8 cellular contexts compared by ENCODE assay signal in the genomic region with DNA sequence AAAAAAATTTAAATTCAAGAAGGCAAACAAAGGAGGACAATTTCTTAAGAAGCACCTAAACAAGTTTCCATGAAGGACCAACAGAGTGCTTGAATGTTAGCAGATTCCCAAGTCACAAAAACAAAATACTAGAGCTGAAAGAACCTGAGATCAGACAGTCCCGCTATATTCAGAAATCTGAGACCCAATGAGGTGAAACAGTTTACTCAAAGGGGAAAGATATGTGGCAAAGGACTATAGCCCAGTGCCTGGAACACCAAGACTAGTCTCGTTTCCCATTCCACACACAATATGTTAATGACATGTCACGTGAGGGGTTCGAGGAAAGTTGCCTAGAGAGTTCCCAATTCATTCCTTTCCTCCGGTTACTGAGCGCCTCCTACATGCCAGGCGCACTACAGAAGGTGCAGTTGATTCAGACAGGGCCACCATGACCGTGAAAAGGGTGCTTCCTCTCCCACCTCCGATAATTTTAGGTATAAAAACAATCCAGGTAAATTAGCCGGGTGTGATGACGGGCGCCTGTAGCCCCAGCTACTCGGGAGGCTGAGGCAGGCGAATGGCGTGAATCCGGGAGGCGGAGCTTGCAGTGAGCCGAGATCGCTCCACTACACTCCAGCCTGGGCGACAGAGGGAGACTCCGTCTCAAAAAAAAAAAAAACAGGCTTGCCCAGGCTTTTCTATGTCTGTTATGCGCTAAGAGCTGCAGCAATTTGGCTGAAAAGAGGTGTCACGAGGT. TPM values are rescaled to one million over a fixed set of nuclear protein-coding genes. Genes with fewer than 3 reads are reported as not detected.
A peak's percentile ranks its signal among the peaks of the same experiment; 100 is the strongest.
DNase-seq lines count a peak whose midpoint lies in the region; ATAC-seq and TF ChIP-seq lines count a peak whose summit lies in the region.

No MANE protein-coding gene starts in this region.

- H3K9me3 Mint-ChIP-seq in activated CD4-positive, alpha-beta T cell treated with anti-CD3 and anti-CD28 coated beads for 36 hours (ENCODE audit: low read depth): no peaks in the 10 kb centered on the region

- H3K27ac Mint-ChIP-seq in activated CD4-positive, alpha-beta T cell treated with anti-CD3 and anti-CD28 coated beads for 36 hours: peak overlapping the region; percentile 94

- TF ChIP-seq CTCF in AG09319 (IDR thresholded peaks at IDR 0.05; ENCODE audit: low read depth, low read length): peak; percentile 57

- ATAC-seq in GM18873 (IDR thresholded peaks at IDR 0.05; ENCODE audit: low FRiP score, unreplicated experiment): peak; percentile 20
- ATAC-seq in HG03175 (IDR thresholded peaks at IDR 0.05; ENCODE audit: unreplicated experiment): peak; percentile 39
- peak; percentile 67 for ATAC-seq in activated CD4-positive, alpha-beta T cell treated with anti-CD3 and anti-CD28 coated beads for 36 hours
- ATAC-seq in left lobe of liver: peak; percentile 76

- intact Hi-C loops in activated CD4-positive, alpha-beta T cell treated with anti-CD3 and anti-CD28 coated beads for 36 hours (cut with DNase I, micrococcal nuclease): loop anchor here (1.0 to 5.0 kb wide), 8 partner anchors 40 to 1792 kb away; partner anchors contain the start of genes PRKCE (in 2 of the 2), CAMKMT (in 1 of the 2), MSH2 (in 1 of the 2) and PPM1B (in 1 of the 2)

- DNase-seq in AG09319 (ENCODE audit: extremely low read depth, low read depth) (peak; percentile 22), NCI-H2227 (lab: John Stamatoyannopoulos, UW; ENCODE audit: unreplicated experiment) (peak; percentile 76), dedifferentiated amniotic fluid mesenchymal stem cell (ENCODE audit: extremely low spot score) (peak; percentile 77), left lobe of liver (ENCODE audit: low spot score) (peak; percentile 65)
- DNase-seq in activated CD4-positive, alpha-beta T cell treated with anti-CD3 and anti-CD28 coated beads for 36 hours: peak; percentile 60
- peak; percentile 17 to 23 for DNase-seq in stimulated activated CD4-positive, alpha-beta T cell treated with anti-CD3 and anti-CD28 coated beads, Interleukin-2, amount 100 ng/mL, for 48 hours

- H3K36me3 Mint-ChIP-seq in activated CD4-positive, alpha-beta T cell treated with anti-CD3 and anti-CD28 coated beads for 36 hours (ENCODE audit: low read depth): no peaks in the 10 kb centered on the region

- no peaks in the 10 kb centered on the region for H3K27me3 Mint-ChIP-seq in activated CD4-positive, alpha-beta T cell treated with anti-CD3 and anti-CD28 coated beads for 36 hours

- H3K4me3 Mint-ChIP-seq in activated CD4-positive, alpha-beta T cell treated with anti-CD3 and anti-CD28 coated beads for 36 hours: peak overlapping the region; percentile 93

- peaks cover 19% of the 10 kb centered on the region for H3K4me1 Mint-ChIP-seq in activated CD4-positive, alpha-beta T cell treated with anti-CD3 and anti-CD28 coated beads for 36 hours

- CTCF ChIA-PET in activated CD4-positive, alpha-beta T cell treated with anti-CD3 and anti-CD28 coated beads for 36 hours (lab: Charles Lee): interaction anchor here (1.0 to 1.4 kb wide), 3 partner anchors 25 to 70 kb away, joined by 3 to 7 read pairs (median 3); no protein-coding TSS in a partner anchor

- POLR2A ChIA-PET in activated CD4-positive, alpha-beta T cell treated with anti-CD3 and anti-CD28 coated beads for 36 hours (lab: Charles Lee): interaction anchor here (0.6 to 0.7 kb wide), 4 partner anchors 42 to 320 kb away, joined by 3 read pairs; no protein-coding TSS in a partner anchor

RNA-seq across cellular contexts. Expression of gene SRBD1, which starts 0.6 kb away (rescaled TPM):
- 10 to 100 TPM; 19.2 to 25.0 TPM for total RNA-seq in activated CD4-positive, alpha-beta T cell treated with anti-CD3 and anti-CD28 coated beads for 36 hours
- total RNA-seq in left lobe of liver: 7.1 TPM

RNA-seq across cellular contexts. Expression of gene PRKCE, which starts 41.0 kb away (rescaled TPM):
- 10 to 100 TPM in 1 of 2 experiments, 1 to 10 TPM in 1; 9.0 to 13.2 TPM for total RNA-seq in activated CD4-positive, alpha-beta T cell treated with anti-CD3 and anti-CD28 coated beads for 36 hours
- total RNA-seq in left lobe of liver: 8.4 TPM

Comparison
In these comparisons a context has a peak if more than half of its experiments do, and no peak if none do; other contexts are left out.
1. Peak in every context shown above with its lines: DNase-seq and ATAC-seq.
2. DNase-seq: peak in every context shown above with its lines; median percentile 77 in dedifferentiated amniotic fluid mesenchymal stem cell; 76 in NCI-H2227; 65 in left lobe of liver; 60 in activated CD4-positive, alpha-beta T cell treated with anti-CD3 and anti-CD28 coated beads for 36 hours; 22 in AG09319; 20 in stimulated activated CD4-positive, alpha-beta T cell treated with anti-CD3 and anti-CD28 coated beads, Interleukin-2, amount 100 ng/mL, for 48 hours.
3. ATAC-seq: peak in every context shown above with its lines; median percentile 76 in left lobe of liver; 67 in activated CD4-positive, alpha-beta T cell treated with anti-CD3 and anti-CD28 coated beads for 36 hours; 39 in HG03175; 20 in GM18873.